24 cellular contexts compared by ENCODE assay signal in the genomic region with DNA sequence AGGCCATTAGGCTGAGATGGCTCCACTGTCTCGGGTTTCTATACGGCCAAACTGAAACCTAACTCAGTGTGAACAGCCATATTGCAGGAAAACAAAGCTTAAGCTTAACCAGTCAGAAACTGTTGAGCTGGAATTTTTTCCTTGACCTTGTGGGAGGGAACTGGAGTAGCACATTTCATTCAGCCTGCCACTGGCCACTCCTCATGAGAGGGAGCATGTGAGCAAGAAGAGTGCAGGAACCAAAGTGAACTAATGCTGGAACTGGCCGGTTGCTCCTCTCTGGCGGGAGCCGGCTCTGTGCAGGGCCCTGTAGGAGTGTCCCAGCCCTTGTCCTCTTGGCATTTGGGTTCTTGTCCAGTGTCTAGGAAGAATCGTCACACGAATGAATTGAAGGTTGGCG.
"Had no signal": no experiment of that assay in that cellular context is flagged by ENCODE, and none has a peak within 500 bp of the region (broad histone marks: within the 10 kb centered on the region; RNA-seq: fewer than 3 reads in every experiment).

No MANE protein-coding gene starts in this region.

- H3K27me3 Mint-ChIP-seq: activated CD4-positive, alpha-beta T cell treated with anti-CD3 and anti-CD28 coated beads, Interleukin-2, amount 10 ng/mL, durations not matched to agents 7 days and 5 days had no signal

- H3K27me3 ChIP-seq: dorsolateral prefrontal cortex, foreskin keratinocyte, right atrium auricular region, stomach, vagina had no signal

- DNase-seq: activated CD4-positive, alpha-beta T cell treated with anti-CD3 and anti-CD28 coated beads, Interleukin-2, amount 10 ng/mL, durations not matched to agents 7 days and 5 days; activated CD8-positive, alpha-beta memory T cell treated with anti-CD3 and anti-CD28 coated beads, Interleukin-2, amount 50 U/mL, for 4 hours; activated CD8-positive, alpha-beta T cell treated with anti-CD3 and anti-CD28 coated beads, Interleukin-2, amount 10 ng/mL, durations not matched to agents 7 days and 5 days; activated naive CD4-positive, alpha-beta T cell treated with anti-CD3 and anti-CD28 coated beads for 36 hours; activated T-cell treated with anti-CD3 and anti-CD28 coated beads, Interleukin-2, amount 50 U/mL, for 4 hours; anterior cingulate cortex; dorsolateral prefrontal cortex; foreskin keratinocyte; glutamatergic neuron; hippocampal formation; islet precursor cell; midbrain; occipital lobe; stimulated activated CD4-positive, alpha-beta T cell treated with anti-CD3 and anti-CD28 coated beads, Interleukin-2, amount 100 ng/mL, for 24 hours; stomach; T1000; trophoblast cell had no signal

- H3K9me3 Mint-ChIP-seq: activated T-cell treated with anti-CD3 and anti-CD28 coated beads, Interleukin-2, amount 50 U/mL, for 4 hours had no signal

- H3K4me3 Mint-ChIP-seq: activated CD4-positive, alpha-beta T cell treated with anti-CD3 and anti-CD28 coated beads, Interleukin-2, amount 10 ng/mL, durations not matched to agents 7 days and 5 days; activated CD8-positive, alpha-beta T cell treated with anti-CD3 and anti-CD28 coated beads, Interleukin-2, amount 10 ng/mL, durations not matched to agents 7 days and 5 days; activated naive CD4-positive, alpha-beta T cell treated with anti-CD3 and anti-CD28 coated beads for 36 hours; activated T-cell treated with anti-CD3 and anti-CD28 coated beads, Interleukin-2, amount 50 U/mL, for 4 hours; brain had no signal

- H3K4me1 ChIP-seq: right atrium auricular region, vagina had no signal

- H3K9me3 ChIP-seq: vagina had no signal

- ATAC-seq: activated CD4-positive, CD25-positive, alpha-beta regulatory T cell treated with anti-CD3 and anti-CD28 coated beads, Interleukin-2, amount 50 U/mL, for 24 hours; activated CD8-positive, alpha-beta T cell treated with anti-CD3 and anti-CD28 coated beads, Interleukin-2, amount 10 ng/mL, durations not matched to agents 7 days and 5 days; activated T-cell treated with anti-CD3 and anti-CD28 coated beads, Interleukin-2, amount 50 U/mL, for 4 hours; foreskin keratinocyte had no signal

- H3K27ac ChIP-seq: dorsolateral prefrontal cortex, epithelial cell of prostate, foreskin keratinocyte, right atrium auricular region, vagina had no signal

- H3K36me3 ChIP-seq: right atrium auricular region, vagina had no signal

- H3K4me1 Mint-ChIP-seq: brain had no signal

- H3K27ac Mint-ChIP-seq: activated CD4-positive, alpha-beta T cell treated with anti-CD3 and anti-CD28 coated beads, Interleukin-2, amount 10 ng/mL, durations not matched to agents 7 days and 5 days; activated CD8-positive, alpha-beta T cell treated with anti-CD3 and anti-CD28 coated beads, Interleukin-2, amount 10 ng/mL, durations not matched to agents 7 days and 5 days; activated naive CD4-positive, alpha-beta T cell treated with anti-CD3 and anti-CD28 coated beads for 36 hours; brain; progenitor cell of endocrine pancreas had no signal

- H3K4me3 ChIP-seq: dorsolateral prefrontal cortex, lung, right atrium auricular region, stomach, vagina had no signal
